ENCODE assay signal across 18 cellular contexts in genomic region chr2:169354244-169354643, GRCh38. TPM values are rescaled to one million over a fixed set of nuclear protein-coding genes. Genes with fewer than 3 reads are reported as not detected.
A peak's percentile ranks its signal among the peaks of the same experiment; 100 is the strongest.
DNase-seq lines count a peak whose midpoint lies in the region; ATAC-seq and TF ChIP-seq lines count a peak whose summit lies in the region.
"Had no signal": no experiment of that assay in that cellular context is flagged by ENCODE, and none has a peak within 500 bp of the region (broad histone marks: within the 10 kb centered on the region; RNA-seq: fewer than 3 reads in every experiment).

No MANE protein-coding gene starts in this region.

- peaks cover 37% of the 10 kb centered on the region for H3K4me1 Mint-ChIP-seq in neural crest cell
- H3K4me1 Mint-ChIP-seq: IgD-negative memory B cell had no signal

- H3K27me3 Mint-ChIP-seq in neural crest cell (ENCODE audit: low read depth), result peaks cover 2% of the 10 kb centered on the region

- ATAC-seq in GM18858 (IDR thresholded peaks at IDR 0.05; ENCODE audit: unreplicated experiment) (peak; percentile 40), GM18505 (IDR thresholded peaks at IDR 0.05; ENCODE audit: unreplicated experiment) (no peak), HG03135 (IDR thresholded peaks at IDR 0.05; ENCODE audit: unreplicated experiment) (no peak)
- ATAC-seq: CD8-positive, alpha-beta T cell had no signal

- peak overlapping the region; percentile 66 for H3K4me3 Mint-ChIP-seq in neural crest cell
- H3K4me3 Mint-ChIP-seq: CD8-positive, alpha-beta T cell; IgD-negative memory B cell had no signal

- no peaks in the 10 kb centered on the region for H3K36me3 Mint-ChIP-seq in neural crest cell (ENCODE audit: low read depth)
- H3K36me3 Mint-ChIP-seq: CD8-positive, alpha-beta T cell; IgD-negative memory B cell had no signal

- no peaks in the 10 kb centered on the region for H3K9me3 Mint-ChIP-seq in neural crest cell
- H3K9me3 Mint-ChIP-seq: CD8-positive, alpha-beta T cell; IgD-negative memory B cell had no signal

- H3K27ac Mint-ChIP-seq in neural crest cell (ENCODE audit: unreplicated experiment), result peak overlapping the region; percentile 7
- H3K27ac Mint-ChIP-seq: CD8-positive, alpha-beta T cell; IgD-negative memory B cell had no signal

- no peak for TF ChIP-seq POLR2A in GM18505 (IDR thresholded peaks at IDR 0.05; ENCODE audit: borderline replicate concordance, extremely low read depth, insufficient read depth, insufficient read length)

- DNase-seq in COLO829 (ENCODE audit: low spot score) (peak; percentile 88), OCI-M1 (lab: John Stamatoyannopoulos, UW) (peak; percentile 12), neural crest cell (ENCODE audit: low read depth, low spot score) (peak; percentile 29)
- no peak for DNase-seq in stimulated activated CD4-positive, alpha-beta T cell treated with anti-CD3 and anti-CD28 coated beads, Interleukin-4, amount 100 ng/mL, for 4 hours
- DNase-seq: CD8-positive, alpha-beta T cell; DMS53; EL; Kasumi-1; MG63; NCI-H1092; NCI-H1436 treated with DMSO at 0.1 percent for 48 hours; NCI-H2029 treated with DMSO at 0.1 percent for 48 hours; NCI-H82; PC-9 had no signal

- no peak for TF ChIP-seq CTCF in neural crest cell (conservative IDR thresholded peaks at IDR 0.05)

RNA-seq across cellular contexts. Expression of gene LRP2, which starts 8.1 kb away (rescaled TPM):
- total RNA-seq in neural crest cell, result 27.5 and 29.4 TPM in 2 replicates
- total RNA-seq: CD8-positive, alpha-beta T cell; PC-9 had no signal

Comparison
In these comparisons a context has a peak if more than half of its experiments do, and no peak if none do; other contexts are left out.
1. DNase-seq: peak in COLO829 (single experiment), OCI-M1 (single experiment) and neural crest cell (single experiment); none in stimulated activated CD4-positive, alpha-beta T cell treated with anti-CD3 and anti-CD28 coated beads, Interleukin-4, amount 100 ng/mL, for 4 hours (0 of 2).